ENCODE assay signal across 1 cellular context in the genomic region with DNA sequence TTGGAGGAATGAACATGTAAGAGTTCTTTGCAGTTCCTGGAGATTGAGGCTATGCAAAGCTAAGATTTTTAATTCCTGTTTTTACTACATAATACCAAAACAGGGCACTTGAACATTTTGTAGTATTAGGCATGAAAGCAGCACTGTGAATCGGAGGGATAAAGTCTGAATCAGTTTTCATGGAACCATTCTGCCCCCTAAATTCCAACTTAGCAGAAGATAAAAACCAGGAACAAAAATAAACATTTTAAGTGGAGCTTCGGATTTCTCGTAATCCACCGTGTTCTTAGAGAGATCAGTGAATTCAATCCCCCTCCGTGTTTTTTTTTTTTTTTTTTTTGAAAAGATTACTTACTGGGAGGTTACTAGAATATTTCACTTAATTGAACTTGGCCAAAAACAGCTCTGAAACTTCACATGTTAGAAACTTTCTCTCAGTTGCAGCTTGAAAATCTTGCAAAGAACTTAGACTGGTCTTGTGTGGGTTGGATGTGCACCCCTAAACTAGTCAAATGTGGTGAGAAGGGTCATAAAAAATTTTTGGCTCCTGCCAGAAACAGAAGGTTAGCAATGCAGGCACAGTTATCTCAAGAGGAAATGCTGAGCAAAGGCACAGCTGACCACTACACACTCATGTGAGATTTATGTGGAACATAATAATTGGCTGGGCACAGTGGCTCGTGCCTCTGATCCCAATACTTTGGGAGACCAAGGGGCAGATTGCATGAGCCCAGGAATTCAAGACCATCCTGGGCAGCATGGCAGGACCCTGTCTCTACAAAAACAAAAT.
TF ChIP-seq lines count a peak whose summit lies in the region.

No MANE protein-coding gene starts in this region.

TF ChIP-seq in WTC11, 78 proteins besides CTCF, POLR2A, EP300 and RAD21 (continued from another document):
- TF ChIP-seq FOXJ3 (CRISPR knock-in tag; IDR thresholded peaks at IDR 0.05; ENCODE audit: borderline replicate concordance), result no peak
- no peak for TF ChIP-seq OVOL2 (CRISPR knock-in tag; IDR thresholded peaks at IDR 0.05; ENCODE audit: borderline replicate concordance)
- TF ChIP-seq, protein P1, sequence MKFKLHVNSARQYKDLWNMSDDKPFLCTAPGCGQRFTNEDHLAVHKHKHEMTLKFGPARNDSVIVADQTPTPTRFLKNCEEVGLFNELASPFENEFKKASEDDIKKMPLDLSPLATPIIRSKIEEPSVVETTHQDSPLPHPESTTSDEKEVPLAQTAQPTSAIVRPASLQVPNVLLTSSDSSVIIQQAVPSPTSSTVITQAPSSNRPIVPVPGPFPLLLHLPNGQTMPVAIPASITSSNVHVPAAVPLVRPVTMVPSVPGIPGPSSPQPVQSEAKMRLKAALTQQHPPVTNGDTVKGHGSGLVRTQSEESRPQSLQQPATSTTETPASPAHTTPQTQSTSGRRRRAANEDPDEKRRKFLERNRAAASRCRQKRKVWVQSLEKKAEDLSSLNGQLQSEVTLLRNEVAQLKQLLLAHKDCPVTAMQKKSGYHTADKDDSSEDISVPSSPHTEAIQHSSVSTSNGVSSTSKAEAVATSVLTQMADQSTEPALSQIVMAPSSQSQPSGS (CRISPR knock-in tag; IDR thresholded peaks at IDR 0.05; ENCODE audit: borderline replicate concordance, low read depth), result no peak
- TF ChIP-seq, protein P2, sequence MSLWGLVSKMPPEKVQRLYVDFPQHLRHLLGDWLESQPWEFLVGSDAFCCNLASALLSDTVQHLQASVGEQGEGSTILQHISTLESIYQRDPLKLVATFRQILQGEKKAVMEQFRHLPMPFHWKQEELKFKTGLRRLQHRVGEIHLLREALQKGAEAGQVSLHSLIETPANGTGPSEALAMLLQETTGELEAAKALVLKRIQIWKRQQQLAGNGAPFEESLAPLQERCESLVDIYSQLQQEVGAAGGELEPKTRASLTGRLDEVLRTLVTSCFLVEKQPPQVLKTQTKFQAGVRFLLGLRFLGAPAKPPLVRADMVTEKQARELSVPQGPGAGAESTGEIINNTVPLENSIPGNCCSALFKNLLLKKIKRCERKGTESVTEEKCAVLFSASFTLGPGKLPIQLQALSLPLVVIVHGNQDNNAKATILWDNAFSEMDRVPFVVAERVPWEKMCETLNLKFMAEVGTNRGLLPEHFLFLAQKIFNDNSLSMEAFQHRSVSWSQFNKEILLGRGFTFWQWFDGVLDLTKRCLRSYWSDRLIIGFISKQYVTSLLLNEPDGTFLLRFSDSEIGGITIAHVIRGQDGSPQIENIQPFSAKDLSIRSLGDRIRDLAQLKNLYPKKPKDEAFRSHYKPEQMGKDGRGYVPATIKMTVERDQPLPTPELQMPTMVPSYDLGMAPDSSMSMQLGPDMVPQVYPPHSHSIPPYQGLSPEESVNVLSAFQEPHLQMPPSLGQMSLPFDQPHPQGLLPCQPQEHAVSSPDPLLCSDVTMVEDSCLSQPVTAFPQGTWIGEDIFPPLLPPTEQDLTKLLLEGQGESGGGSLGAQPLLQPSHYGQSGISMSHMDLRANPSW (CRISPR knock-in tag; conservative IDR thresholded peaks at IDR 0.05; ENCODE audit: low read depth), result no peak
- TF ChIP-seq ZNF671 (CRISPR knock-in tag; IDR thresholded peaks at IDR 0.05), result no peak
- TF ChIP-seq ZNF317 (CRISPR knock-in tag; IDR thresholded peaks at IDR 0.05; ENCODE audit: borderline replicate concordance, low read depth), result no peak
- TF ChIP-seq PRRX2 (CRISPR knock-in tag; IDR thresholded peaks at IDR 0.05), result no peak
- TF ChIP-seq, protein P3, sequence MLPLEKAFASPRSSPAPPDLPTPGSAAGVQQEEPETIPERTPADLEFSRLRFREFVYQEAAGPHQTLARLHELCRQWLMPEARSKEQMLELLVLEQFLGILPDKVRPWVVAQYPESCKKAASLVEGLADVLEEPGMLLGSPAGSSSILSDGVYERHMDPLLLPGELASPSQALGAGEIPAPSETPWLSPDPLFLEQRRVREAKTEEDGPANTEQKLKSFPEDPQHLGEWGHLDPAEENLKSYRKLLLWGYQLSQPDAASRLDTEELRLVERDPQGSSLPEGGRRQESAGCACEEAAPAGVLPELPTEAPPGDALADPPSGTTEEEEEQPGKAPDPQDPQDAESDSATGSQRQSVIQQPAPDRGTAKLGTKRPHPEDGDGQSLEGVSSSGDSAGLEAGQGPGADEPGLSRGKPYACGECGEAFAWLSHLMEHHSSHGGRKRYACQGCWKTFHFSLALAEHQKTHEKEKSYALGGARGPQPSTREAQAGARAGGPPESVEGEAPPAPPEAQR (CRISPR knock-in tag; IDR thresholded peaks at IDR 0.05), result no peak
- no peak for TF ChIP-seq FOXP1 (CRISPR knock-in tag; IDR thresholded peaks at IDR 0.05; ENCODE audit: borderline replicate concordance)
- no peak for TF ChIP-seq SMAD4 (CRISPR knock-in tag; IDR thresholded peaks at IDR 0.05)
- no peak for TF ChIP-seq ZNF423 (CRISPR knock-in tag; IDR thresholded peaks at IDR 0.05)
